In the genomic region with DNA sequence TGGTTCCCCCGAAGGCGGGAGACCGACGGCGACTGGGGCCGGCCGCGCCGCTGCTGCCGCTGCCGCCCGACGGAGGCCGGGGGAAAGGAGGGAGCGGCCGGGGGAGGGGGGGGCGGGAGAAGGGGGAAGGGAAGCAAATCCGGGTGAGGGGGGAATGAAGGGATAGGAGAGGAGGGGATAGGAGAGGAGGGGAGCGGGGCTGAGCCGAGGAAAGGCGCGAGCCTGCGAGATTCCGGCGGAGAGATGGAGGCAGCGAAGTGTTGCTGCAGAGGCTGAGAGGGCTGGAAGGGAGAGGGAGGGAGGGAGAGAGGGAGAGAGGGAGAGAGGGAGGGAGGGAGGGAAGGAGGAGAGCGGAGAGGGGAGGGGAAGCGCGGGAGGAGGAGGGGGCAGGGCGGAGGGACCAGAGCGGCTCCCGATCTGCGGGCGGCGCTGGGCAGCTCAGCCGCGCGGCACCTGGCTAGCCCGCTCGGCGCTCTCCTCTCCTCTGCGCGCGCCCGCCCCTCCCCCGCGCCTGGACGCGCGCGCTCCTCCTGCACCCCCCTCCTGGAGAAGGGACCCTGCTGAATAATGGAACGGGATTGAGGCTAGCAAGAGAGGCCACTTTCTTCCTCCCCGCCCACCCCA, we compare ENCODE assay signal across 11 cellular contexts. TPM values are rescaled to one million over a fixed set of nuclear protein-coding genes. Genes with fewer than 3 reads are reported as not detected.
A peak's percentile ranks its signal among the peaks of the same experiment; 100 is the strongest.
DNase-seq lines count a peak whose midpoint lies in the region; ATAC-seq and TF ChIP-seq lines count a peak whose summit lies in the region.
"Had no signal": no experiment of that assay in that cellular context is flagged by ENCODE, and none has a peak within 500 bp of the region (broad histone marks: within the 10 kb centered on the region; RNA-seq: fewer than 3 reads in every experiment).

No MANE protein-coding gene starts in this region.

- H3K9me3 Mint-ChIP-seq in activated CD4-positive, alpha-beta T cell treated with anti-CD3 and anti-CD28 coated beads for 36 hours (ENCODE audit: low read depth), result no peaks in the 10 kb centered on the region
- H3K9me3 Mint-ChIP-seq in activated CD4-positive, alpha-beta T cell treated with anti-CD3 and anti-CD28 coated beads, Interleukin-2, amount 10 ng/mL, durations not matched to agents 7 days and 5 days, result no peaks in the 10 kb centered on the region
- no peaks in the 10 kb centered on the region for H3K9me3 Mint-ChIP-seq in type B pancreatic cell
- H3K9me3 Mint-ChIP-seq: activated CD4-positive, alpha-beta T cell treated with anti-CD3 and anti-CD28 coated beads, Interleukin-2, amount 10 ng/mL, durations not matched to agents 24 days and 14 days had no signal

- TF ChIP-seq CTCF in VCaP (conservative IDR thresholded peaks at IDR 0.05), result 0 out of 2 replicates have a peak, but pooled peaks have one; percentile 18
- TF ChIP-seq CTCF in type B pancreatic cell (conservative IDR thresholded peaks at IDR 0.05), result no peak

- no peak for DNase-seq in activated CD4-positive, alpha-beta T cell treated with anti-CD3 and anti-CD28 coated beads for 36 hours
- no peak for DNase-seq in activated CD4-positive, alpha-beta T cell treated with anti-CD3 and anti-CD28 coated beads, Interleukin-2, amount 10 ng/mL, durations not matched to agents 7 days and 5 days
- DNase-seq in left colon (no peak), type B pancreatic cell (ENCODE audit: extremely low spot score, unreplicated experiment) (no peak), SHP77 treated with DMSO at 0.1 percent for 48 hours (lab: John Stamatoyannopoulos, UW) (no peak)
- DNase-seq: activated CD4-positive, alpha-beta T cell treated with anti-CD3 and anti-CD28 coated beads, Interleukin-2, amount 10 ng/mL, durations not matched to agents 24 days and 14 days had no signal

- POLR2A ChIA-PET in activated CD4-positive, alpha-beta T cell treated with anti-CD3 and anti-CD28 coated beads for 36 hours (lab: Charles Lee), result no interaction called here
- POLR2A ChIA-PET in activated CD4-positive, alpha-beta T cell treated with anti-CD3 and anti-CD28 coated beads, Interleukin-2, amount 10 ng/mL, durations not matched to agents 7 days and 5 days (lab: Charles Lee), result no interaction called here

- H3K4me1 Mint-ChIP-seq in activated CD4-positive, alpha-beta T cell treated with anti-CD3 and anti-CD28 coated beads for 36 hours, result no peaks in the 10 kb centered on the region
- H3K4me1 Mint-ChIP-seq in activated CD4-positive, alpha-beta T cell treated with anti-CD3 and anti-CD28 coated beads, Interleukin-2, amount 10 ng/mL, durations not matched to agents 7 days and 5 days, result no peaks in the 10 kb centered on the region
- H3K4me1 Mint-ChIP-seq in type B pancreatic cell (ENCODE audit: unreplicated experiment), result peaks cover 12% of the 10 kb centered on the region

- no peaks in the 10 kb centered on the region for H3K36me3 Mint-ChIP-seq in activated CD4-positive, alpha-beta T cell treated with anti-CD3 and anti-CD28 coated beads for 36 hours (ENCODE audit: low read depth)
- H3K36me3 Mint-ChIP-seq in activated CD4-positive, alpha-beta T cell treated with anti-CD3 and anti-CD28 coated beads, Interleukin-2, amount 10 ng/mL, durations not matched to agents 7 days and 5 days (ENCODE audit: low read depth), result no peaks in the 10 kb centered on the region
- no peaks in the 10 kb centered on the region for H3K36me3 Mint-ChIP-seq in type B pancreatic cell

- ATAC-seq in activated CD4-positive, alpha-beta T cell treated with anti-CD3 and anti-CD28 coated beads for 36 hours, result peak; percentile 32
- ATAC-seq in left colon (peak; percentile 64), HG03280 (IDR thresholded peaks at IDR 0.05; ENCODE audit: unreplicated experiment) (no peak), GM21737 (IDR thresholded peaks at IDR 0.05; ENCODE audit: unreplicated experiment) (no peak)

- H3K27ac Mint-ChIP-seq in activated CD4-positive, alpha-beta T cell treated with anti-CD3 and anti-CD28 coated beads for 36 hours, result no peak overlapping the region
- no peak overlapping the region for H3K27ac Mint-ChIP-seq in activated CD4-positive, alpha-beta T cell treated with anti-CD3 and anti-CD28 coated beads, Interleukin-2, amount 10 ng/mL, durations not matched to agents 7 days and 5 days
- no peak overlapping the region for H3K27ac Mint-ChIP-seq in type B pancreatic cell
- H3K27ac Mint-ChIP-seq: activated CD4-positive, alpha-beta T cell treated with anti-CD3 and anti-CD28 coated beads, Interleukin-2, amount 10 ng/mL, durations not matched to agents 24 days and 14 days had no signal

- no peak overlapping the region for H3K4me3 Mint-ChIP-seq in activated CD4-positive, alpha-beta T cell treated with anti-CD3 and anti-CD28 coated beads for 36 hours
- no peak overlapping the region for H3K4me3 Mint-ChIP-seq in activated CD4-positive, alpha-beta T cell treated with anti-CD3 and anti-CD28 coated beads, Interleukin-2, amount 10 ng/mL, durations not matched to agents 7 days and 5 days
- peak overlapping the region; percentile 86 for H3K4me3 Mint-ChIP-seq in type B pancreatic cell
- H3K4me3 Mint-ChIP-seq: activated CD4-positive, alpha-beta T cell treated with anti-CD3 and anti-CD28 coated beads, Interleukin-2, amount 10 ng/mL, durations not matched to agents 24 days and 14 days had no signal

- intact Hi-C loops in activated CD4-positive, alpha-beta T cell treated with anti-CD3 and anti-CD28 coated beads for 36 hours (cut with DNase I, micrococcal nuclease), result no loop called here
- intact Hi-C loops in left colon (cut with DNase I, micrococcal nuclease), result no loop called here

- CTCF ChIA-PET in activated CD4-positive, alpha-beta T cell treated with anti-CD3 and anti-CD28 coated beads for 36 hours (lab: Charles Lee), result no interaction called here
- CTCF ChIA-PET in activated CD4-positive, alpha-beta T cell treated with anti-CD3 and anti-CD28 coated beads, Interleukin-2, amount 10 ng/mL, durations not matched to agents 7 days and 5 days (lab: Charles Lee), result interaction anchor here (1.6 kb wide), 1 partner anchor 194 kb away, joined by 3 read pairs; no protein-coding TSS in a partner anchor

- H3K27ac ChIP-seq in VCaP, result peak overlapping the region; percentile 44; the same call in 1 of the 2 replicates
- H3K27ac ChIP-seq: neutrophil had no signal

- peaks cover 27% of the 10 kb centered on the region for H3K27me3 Mint-ChIP-seq in activated CD4-positive, alpha-beta T cell treated with anti-CD3 and anti-CD28 coated beads for 36 hours
- H3K27me3 Mint-ChIP-seq in activated CD4-positive, alpha-beta T cell treated with anti-CD3 and anti-CD28 coated beads, Interleukin-2, amount 10 ng/mL, durations not matched to agents 7 days and 5 days, result peaks cover 29% of the 10 kb centered on the region
- peaks cover 31% of the 10 kb centered on the region for H3K27me3 Mint-ChIP-seq in type B pancreatic cell

RNA-seq across cellular contexts. Expression of gene SLC22A12, which starts 52.4 kb away (rescaled TPM):
- total RNA-seq in activated CD4-positive, alpha-beta T cell treated with anti-CD3 and anti-CD28 coated beads for 36 hours, result not detected
- not detected for total RNA-seq in activated CD4-positive, alpha-beta T cell treated with anti-CD3 and anti-CD28 coated beads, Interleukin-2, amount 10 ng/mL, durations not matched to agents 7 days and 5 days
- total RNA-seq in left colon, result not detected
- total RNA-seq in type B pancreatic cell (ENCODE audit: low replicate concordance), result not detected in 2 replicates
- total RNA-seq: activated CD4-positive, alpha-beta T cell treated with anti-CD3 and anti-CD28 coated beads, Interleukin-2, amount 10 ng/mL, durations not matched to agents 24 days and 14 days; dermis microvascular lymphatic vessel endothelial cell had no signal

Comparison
In these comparisons a context has a peak if more than half of its experiments do, and no peak if none do; other contexts are left out.
1. ATAC-seq: peak in activated CD4-positive, alpha-beta T cell treated with anti-CD3 and anti-CD28 coated beads for 36 hours (single experiment) and left colon (single experiment); none in HG03280 (single experiment) and GM21737 (single experiment).